9 cellular contexts compared by ENCODE assay signal in genomic region chr17:80036715-80037477, GRCh38. TPM values are rescaled to one million over a fixed set of nuclear protein-coding genes. Genes with fewer than 3 reads are reported as not detected.
DNase-seq lines count a peak whose midpoint lies in the region; ATAC-seq and TF ChIP-seq lines count a peak whose summit lies in the region.
"Had no signal": no experiment of that assay in that cellular context is flagged by ENCODE, and none has a peak within 500 bp of the region (broad histone marks: within the 10 kb centered on the region; RNA-seq: fewer than 3 reads in every experiment).

No MANE protein-coding gene starts in this region.

- WGBS in endodermal cell (ENCODE audit: insufficient coverage in 1 of 2, insufficient read length in 1 of 2), 2 experiments = 1 to 2% methylated on average over 37 to 52 of the region's 52 CpGs
- 0 to 1% methylated on average over 44 to 51 of the region's 52 CpGs for WGBS in testis, 2 donors

- H3K36me3 ChIP-seq in endodermal cell (ENCODE audit: control insufficient read depth, insufficient read depth, low read length) (peaks cover 22% of the 10 kb centered on the region), mucosa of descending colon (ENCODE audit: low read depth) (no peaks in the 10 kb centered on the region), testis (ENCODE audit: low read depth, missing control alignments) (no peaks in the 10 kb centered on the region)

- H3K4me3 ChIP-seq in endodermal cell (ENCODE audit: low read length) (peak overlapping the region; percentile 91), mucosa of descending colon (peak overlapping the region; percentile 61), testis (peak overlapping the region; percentile 82 to 90)

- peak; percentile 37 for DNase-seq in Daoy (ENCODE audit: low read depth)
- DNase-seq in NCI-H128 (lab: John Stamatoyannopoulos, UW; ENCODE audit: unreplicated experiment) = peak; percentile 31
- DNase-seq in activated CD4-positive, alpha-beta T cell treated with anti-CD3 and anti-CD28 coated beads for 48 hours = peak; percentile 32
- peak; percentile 91 for DNase-seq in endodermal cell
- DNase-seq in mucosa of descending colon = peak in 2 of 3 donors; percentile 38 to 54
- DNase-seq in testis = peak; percentile 56
- no peak for DNase-seq in HPDE6-E6E7 (ENCODE audit: extremely low spot score)

- peak overlapping the region; percentile 93 for H3K9ac ChIP-seq in endodermal cell (ENCODE audit: extremely low read depth, low read length, poor library complexity, severe bottlenecking)

- peaks cover 24% of the 10 kb centered on the region for H3K36me3 Mint-ChIP-seq in endodermal cell (ENCODE audit: low read depth)

- H3K9me3 Mint-ChIP-seq in endodermal cell = peaks cover 5% of the 10 kb centered on the region

- peaks cover 3% of the 10 kb centered on the region for H3K4me1 ChIP-seq in endodermal cell (ENCODE audit: control insufficient read depth, insufficient read depth, low read length)
- peaks cover 6% of the 10 kb centered on the region for H3K4me1 ChIP-seq in mucosa of descending colon (ENCODE audit: low read depth)
- peaks cover 3% of the 10 kb centered on the region for H3K4me1 ChIP-seq in testis

- peak overlapping the region; percentile 92 for H3K4me3 Mint-ChIP-seq in endodermal cell

- H3K27me3 Mint-ChIP-seq in endodermal cell (ENCODE audit: insufficient read depth) = no peaks in the 10 kb centered on the region

- ATAC-seq in mucosa of descending colon (peak; percentile 13), HG03045 (IDR thresholded peaks at IDR 0.05; ENCODE audit: unreplicated experiment) (no peak)

- no peak for TF ChIP-seq POLR2A in testis (IDR thresholded peaks at IDR 0.05)

- H3K9me3 ChIP-seq in endodermal cell (ENCODE audit: control insufficient read depth, low read length) = peaks cover 5% of the 10 kb centered on the region
- no peaks in the 10 kb centered on the region for H3K9me3 ChIP-seq in mucosa of descending colon
- no peaks in the 10 kb centered on the region for H3K9me3 ChIP-seq in testis

- peaks cover 23% of the 10 kb centered on the region for H3K4me1 Mint-ChIP-seq in endodermal cell

- H3K27ac ChIP-seq in endodermal cell (ENCODE audit: low read depth, low read length) (peak overlapping the region; percentile 99), testis (peak overlapping the region; percentile 9 to 59)

- intact Hi-C loops in mucosa of descending colon (cut with DNase I, micrococcal nuclease) = no loop called here
- intact Hi-C loops in testis (cut with DNase I; ENCODE audit: low total_unique reads) = no loop called here

- H3K27ac Mint-ChIP-seq in endodermal cell = peak overlapping the region; percentile 93

- no peaks in the 10 kb centered on the region for H3K27me3 ChIP-seq in endodermal cell (ENCODE audit: control insufficient read depth, insufficient read depth, low read length, poor library complexity, severe bottlenecking)
- no peaks in the 10 kb centered on the region for H3K27me3 ChIP-seq in testis

- TF ChIP-seq CTCF in endodermal cell (conservative IDR thresholded peaks at IDR 0.05) (no peak), mucosa of descending colon (IDR thresholded peaks at IDR 0.05) (no peak), testis (IDR thresholded peaks at IDR 0.05) (no peak)

RNA-seq across cellular contexts. Expression of gene CCDC40, which starts 0.5 kb away (rescaled TPM):
- 1.3 and 1.7 TPM in 2 replicates for total RNA-seq in Daoy (2014; rRNA removed; shearing (Covaris generic))
- total RNA-seq in endodermal cell (10 to 100 TPM; 21.7 to 38.9 TPM), mucosa of descending colon (1 to 10 TPM; 2.1 to 5.9 (median 2.7) TPM), testis (10 to 100 TPM; 26.7 to 43.6 TPM)
- polyA plus RNA-seq in endodermal cell (2013, experiment 1 of 2) = 16.3 TPM
- polyA plus RNA-seq in endodermal cell (2013, experiment 2 of 2) = 14.2 TPM
- polyA plus RNA-seq in testis (ENCODE audit: insufficient read depth, low read depth, low replicate concordance) = 38.6 TPM
- total RNA-seq: T-helper 1 cell treated with Interleukin-12 subunit alpha and Interleukin-12 subunit beta and Interleukin-4 antibody, amounts not matched to agents 30 ng/mL and 1 ng/mL, for 36 hours had no signal

RNA-seq across cellular contexts. Expression of gene TBC1D16, which starts 1.2 kb away (rescaled TPM):
- total RNA-seq in Daoy (2014; rRNA removed; shearing (Covaris generic)) = 20.3 and 26.5 TPM in 2 replicates
- 100 to 1,000 TPM in 1 of 2 donors, 10 to 100 TPM in 1; 88.2 to 116 TPM for total RNA-seq in endodermal cell
- polyA plus RNA-seq in endodermal cell (2013, experiment 1 of 2) = 56.3 TPM
- polyA plus RNA-seq in endodermal cell (2013, experiment 2 of 2) = 53.8 TPM
- 10 to 100 TPM; 10.9 to 23.4 (median 22.1) TPM for total RNA-seq in mucosa of descending colon
- total RNA-seq in testis = 10 to 100 TPM; 11.0 to 16.0 TPM
- polyA plus RNA-seq in testis (ENCODE audit: insufficient read depth, low read depth, low replicate concordance) = 11.7 TPM
